1 cellular context compared by ENCODE assay signal in the genomic region with DNA sequence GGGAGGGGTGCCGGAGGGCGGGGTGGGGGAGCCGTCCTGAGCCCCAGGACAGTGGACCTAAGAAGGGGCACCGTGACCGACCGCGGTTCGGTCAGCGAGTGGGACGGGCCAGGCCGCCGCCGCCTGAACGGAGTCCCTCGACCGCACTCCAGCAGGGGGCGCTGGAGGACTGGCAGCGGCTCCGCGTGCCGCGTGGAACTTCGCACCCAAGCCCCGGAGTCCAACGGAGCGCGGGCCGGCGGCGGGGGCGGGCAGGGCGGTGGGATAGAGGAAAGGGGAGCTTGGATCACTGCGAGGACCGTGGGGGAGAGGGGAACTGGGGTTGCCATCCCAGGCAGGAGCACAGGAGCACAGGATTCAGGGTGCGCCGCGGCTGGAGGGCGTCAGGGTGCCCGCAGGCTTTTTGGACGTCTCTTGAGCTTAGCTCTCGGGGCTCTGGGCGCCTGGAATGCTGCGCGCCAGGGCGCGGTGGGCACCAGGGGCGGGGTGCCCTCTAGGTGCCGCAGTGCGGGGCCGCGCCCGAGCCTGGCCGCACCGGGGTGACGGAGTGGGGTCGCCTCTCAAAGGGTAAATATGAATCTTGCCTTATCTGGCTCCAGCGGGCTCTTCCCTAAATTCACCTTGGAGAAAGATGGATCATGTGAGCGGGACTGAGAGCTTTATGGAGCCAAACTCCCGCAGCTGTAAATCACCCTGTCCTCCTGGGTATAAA.
TF ChIP-seq lines count a peak whose summit lies in the region.

No MANE protein-coding gene starts in this region.

TF ChIP-seq in HepG2, 621 proteins besides CTCF, POLR2A, EP300 and RAD21 (continued from another document and continues in another):
- TF ChIP-seq, protein P1, sequence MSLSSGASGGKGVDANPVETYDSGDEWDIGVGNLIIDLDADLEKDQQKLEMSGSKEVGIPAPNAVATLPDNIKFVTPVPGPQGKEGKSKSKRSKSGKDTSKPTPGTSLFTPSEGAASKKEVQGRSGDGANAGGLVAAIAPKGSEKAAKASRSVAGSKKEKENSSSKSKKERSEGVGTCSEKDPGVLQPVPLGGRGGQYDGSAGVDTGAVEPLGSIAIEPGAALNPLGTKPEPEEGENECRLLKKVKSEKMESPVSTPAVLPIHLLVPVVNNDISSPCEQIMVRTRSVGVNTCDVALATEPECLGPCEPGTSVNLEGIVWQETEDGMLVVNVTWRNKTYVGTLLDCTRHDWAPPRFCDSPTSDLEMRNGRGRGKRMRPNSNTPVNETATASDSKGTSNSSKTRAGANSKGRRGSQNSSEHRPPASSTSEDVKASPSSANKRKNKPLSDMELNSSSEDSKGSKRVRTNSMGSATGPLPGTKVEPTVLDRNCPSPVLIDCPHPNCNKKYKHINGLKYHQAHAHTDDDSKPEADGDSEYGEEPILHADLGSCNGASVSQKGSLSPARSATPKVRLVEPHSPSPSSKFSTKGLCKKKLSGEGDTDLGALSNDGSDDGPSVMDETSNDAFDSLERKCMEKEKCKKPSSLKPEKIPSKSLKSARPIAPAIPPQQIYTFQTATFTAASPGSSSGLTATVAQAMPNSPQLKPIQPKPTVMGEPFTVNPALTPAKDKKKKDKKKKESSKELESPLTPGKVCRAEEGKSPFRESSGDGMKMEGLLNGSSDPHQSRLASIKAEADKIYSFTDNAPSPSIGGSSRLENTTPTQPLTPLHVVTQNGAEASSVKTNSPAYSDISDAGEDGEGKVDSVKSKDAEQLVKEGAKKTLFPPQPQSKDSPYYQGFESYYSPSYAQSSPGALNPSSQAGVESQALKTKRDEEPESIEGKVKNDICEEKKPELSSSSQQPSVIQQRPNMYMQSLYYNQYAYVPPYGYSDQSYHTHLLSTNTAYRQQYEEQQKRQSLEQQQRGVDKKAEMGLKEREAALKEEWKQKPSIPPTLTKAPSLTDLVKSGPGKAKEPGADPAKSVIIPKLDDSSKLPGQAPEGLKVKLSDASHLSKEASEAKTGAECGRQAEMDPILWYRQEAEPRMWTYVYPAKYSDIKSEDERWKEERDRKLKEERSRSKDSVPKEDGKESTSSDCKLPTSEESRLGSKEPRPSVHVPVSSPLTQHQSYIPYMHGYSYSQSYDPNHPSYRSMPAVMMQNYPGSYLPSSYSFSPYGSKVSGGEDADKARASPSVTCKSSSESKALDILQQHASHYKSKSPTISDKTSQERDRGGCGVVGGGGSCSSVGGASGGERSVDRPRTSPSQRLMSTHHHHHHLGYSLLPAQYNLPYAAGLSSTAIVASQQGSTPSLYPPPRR (CRISPR knock-in tag; IDR thresholded peaks at IDR 0.05; ENCODE audit: borderline replicate concordance) = no peak
- TF ChIP-seq ZNF343 (CRISPR knock-in tag; IDR thresholded peaks at IDR 0.05) (no peak), PLRG1 (conservative IDR thresholded peaks at IDR 0.05) (no peak), CAMTA2 (CRISPR knock-in tag; IDR thresholded peaks at IDR 0.05; ENCODE audit: borderline replicate concordance) (no peak), KDM3A (CRISPR knock-in tag; IDR thresholded peaks at IDR 0.05; ENCODE audit: low read depth) (peak; percentile 88), NCOA2 (CRISPR knock-in tag; IDR thresholded peaks at IDR 0.05) (no peak), ZNF451 (CRISPR knock-in tag; IDR thresholded peaks at IDR 0.05) (no peak), BRD4 (CRISPR knock-in tag; IDR thresholded peaks at IDR 0.05) (no peak), ZFP62 (CRISPR knock-in tag; IDR thresholded peaks at IDR 0.05) (no peak), PREB (CRISPR knock-in tag; IDR thresholded peaks at IDR 0.05) (no peak), GFI1 (CRISPR knock-in tag; IDR thresholded peaks at IDR 0.05; ENCODE audit: borderline replicate concordance) (no peak), ZBTB7A (CRISPR knock-in tag; IDR thresholded peaks at IDR 0.05) (no peak), SRF (IDR thresholded peaks at IDR 0.05; ENCODE audit: low read depth, low read length) (no peak), ELF1 (CRISPR knock-in tag; IDR thresholded peaks at IDR 0.05) (no peak), TCF12 (IDR thresholded peaks at IDR 0.05) (no peak), TCF12 (CRISPR knock-in tag; IDR thresholded peaks at IDR 0.05) (no peak), ZNF232 (CRISPR knock-in tag; IDR thresholded peaks at IDR 0.05; ENCODE audit: borderline replicate concordance) (no peak), ZNF589 (CRISPR knock-in tag; conservative IDR thresholded peaks at IDR 0.05) (0 out of 2 replicates have a peak, but pooled peaks have one; percentile 54), SMAD9 (CRISPR knock-in tag; IDR thresholded peaks at IDR 0.05) (no peak), ZNF253 (CRISPR knock-in tag; IDR thresholded peaks at IDR 0.05; ENCODE audit: borderline replicate concordance) (0 out of 2 replicates have a peak, but pooled peaks have one; percentile 47), MXI1 (IDR thresholded peaks at IDR 0.05; ENCODE audit: borderline replicate concordance, low read depth, low read length) (no peak), SP1 (IDR thresholded peaks at IDR 0.05) (no peak), SP1 (CRISPR knock-in tag; IDR thresholded peaks at IDR 0.05) (no peak), ZNF484 (CRISPR knock-in tag; IDR thresholded peaks at IDR 0.05; ENCODE audit: borderline replicate concordance, low read depth) (no peak), ZEB1 (IDR thresholded peaks at IDR 0.05; ENCODE audit: insufficient replicate concordance, low read depth) (no peak), KLF15 (CRISPR knock-in tag; IDR thresholded peaks at IDR 0.05; ENCODE audit: borderline replicate concordance) (no peak), ZNF34 (CRISPR knock-in tag; IDR thresholded peaks at IDR 0.05; ENCODE audit: borderline replicate concordance) (no peak), MEIS2 (CRISPR knock-in tag; IDR thresholded peaks at IDR 0.05) (no peak), NFATC3 (CRISPR knock-in tag; IDR thresholded peaks at IDR 0.05) (no peak), CCAR2 (optimal IDR thresholded peaks at IDR 0.05; ENCODE audit: low read depth, low read length) (no peak), ZSCAN12 (CRISPR knock-in tag; IDR thresholded peaks at IDR 0.05) (no peak), HOXA7 (CRISPR knock-in tag; IDR thresholded peaks at IDR 0.05) (no peak), ZNF235 (CRISPR knock-in tag; IDR thresholded peaks at IDR 0.05; ENCODE audit: borderline replicate concordance) (no peak), NFE2L2 (IDR thresholded peaks at IDR 0.05; ENCODE audit: low read length) (no peak), KDM1A (CRISPR knock-in tag; IDR thresholded peaks at IDR 0.05) (no peak), ZNF639 (CRISPR knock-in tag; conservative IDR thresholded peaks at IDR 0.05) (no peak), THAP9 (CRISPR knock-in tag; IDR thresholded peaks at IDR 0.05; ENCODE audit: borderline replicate concordance) (no peak), ZNF75D (CRISPR knock-in tag; IDR thresholded peaks at IDR 0.05; ENCODE audit: borderline replicate concordance) (no peak), NCOA1 (CRISPR knock-in tag; IDR thresholded peaks at IDR 0.05) (no peak), MIER3 (CRISPR knock-in tag; IDR thresholded peaks at IDR 0.05; ENCODE audit: borderline replicate concordance) (no peak), ZNF205 (CRISPR knock-in tag; IDR thresholded peaks at IDR 0.05) (no peak), RORA (CRISPR knock-in tag; IDR thresholded peaks at IDR 0.05) (no peak), ZIK1 (CRISPR knock-in tag; IDR thresholded peaks at IDR 0.05; ENCODE audit: borderline replicate concordance, low read depth) (0 out of 2 replicates have a peak, but pooled peaks have one; percentile 28), ZSCAN5A (CRISPR knock-in tag; IDR thresholded peaks at IDR 0.05; ENCODE audit: borderline replicate concordance) (no peak), ZNF766 (CRISPR knock-in tag; IDR thresholded peaks at IDR 0.05; ENCODE audit: borderline replicate concordance) (no peak), ATF7 (IDR thresholded peaks at IDR 0.05) (no peak), ATF7 (CRISPR knock-in tag; IDR thresholded peaks at IDR 0.05) (no peak), ZFP37 (CRISPR knock-in tag; IDR thresholded peaks at IDR 0.05; ENCODE audit: borderline replicate concordance) (no peak), KLF11 (CRISPR knock-in tag; IDR thresholded peaks at IDR 0.05) (no peak), HNRNPL (IDR thresholded peaks at IDR 0.05; ENCODE audit: low read depth, low read length) (no peak), ZNF574 (CRISPR knock-in tag; IDR thresholded peaks at IDR 0.05) (0 out of 2 replicates have a peak, but pooled peaks have one; percentile 42), FIP1L1 (IDR thresholded peaks at IDR 0.05; ENCODE audit: borderline replicate concordance, insufficient read depth, low read depth, low read length) (no peak), ZNF33A (CRISPR knock-in tag; IDR thresholded peaks at IDR 0.05; ENCODE audit: borderline replicate concordance) (no peak), ATAD3A (CRISPR knock-in tag; IDR thresholded peaks at IDR 0.05) (no peak), ZSCAN9 (CRISPR knock-in tag; IDR thresholded peaks at IDR 0.05; ENCODE audit: borderline replicate concordance) (0 out of 2 replicates have a peak, but pooled peaks have one; percentile 36)
- TF ChIP-seq, protein P2, sequence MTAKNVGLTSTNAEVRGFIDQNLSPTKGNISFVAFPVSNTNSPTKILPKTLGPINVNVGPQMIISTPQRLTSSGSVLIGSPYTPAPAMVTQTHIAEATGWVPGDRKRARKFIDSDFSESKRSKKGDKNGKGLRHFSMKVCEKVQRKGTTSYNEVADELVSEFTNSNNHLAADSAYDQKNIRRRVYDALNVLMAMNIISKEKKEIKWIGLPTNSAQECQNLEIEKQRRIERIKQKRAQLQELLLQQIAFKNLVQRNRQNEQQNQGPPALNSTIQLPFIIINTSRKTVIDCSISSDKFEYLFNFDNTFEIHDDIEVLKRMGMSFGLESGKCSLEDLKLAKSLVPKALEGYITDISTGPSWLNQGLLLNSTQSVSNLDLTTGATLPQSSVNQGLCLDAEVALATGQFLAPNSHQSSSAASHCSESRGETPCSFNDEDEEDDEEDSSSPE (CRISPR knock-in tag; IDR thresholded peaks at IDR 0.05) = peak; percentile 91
